In the genomic region with DNA sequence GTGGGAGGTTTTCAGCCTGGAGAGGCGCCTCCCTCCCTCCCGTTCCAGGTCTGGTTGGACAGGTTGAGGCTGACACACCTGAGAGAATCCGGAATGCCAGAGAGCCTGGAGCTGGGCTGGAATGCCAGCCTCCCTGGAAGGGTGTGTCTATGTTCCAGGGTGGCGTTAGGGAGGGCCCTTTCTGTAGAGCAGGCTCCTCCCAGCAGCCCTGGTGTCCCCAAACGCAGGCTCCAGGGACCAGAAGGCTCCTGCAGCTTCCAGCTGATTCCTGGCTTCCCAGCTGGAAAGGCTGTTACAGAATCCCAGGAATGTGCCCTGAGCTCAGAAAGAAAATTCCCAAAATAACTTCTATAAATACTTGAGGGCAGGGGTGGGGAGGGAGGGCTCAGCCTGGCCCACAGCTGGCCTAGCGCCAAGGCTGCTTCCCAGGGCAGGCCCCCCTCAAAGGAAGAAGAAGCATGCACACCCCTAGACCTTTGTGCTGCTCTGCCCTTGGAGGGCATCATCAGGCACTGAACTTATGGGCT, we compare ENCODE assay signal across 1 cellular context.
TF ChIP-seq lines count a peak whose summit lies in the region.

No MANE protein-coding gene starts in this region.

TF ChIP-seq in SK-N-SH treated with all-trans-retinoic acid at 6 μM for 48 hours, 23 proteins besides CTCF, POLR2A, EP300 and RAD21 (continued from another document):
- peak; percentile 5; the same call in 1 of the 2 replicates for TF ChIP-seq ZFP30 (CRISPR knock-in tag; IDR thresholded peaks at IDR 0.05)
- 0 out of 2 replicates have a peak, but pooled peaks have one; percentile 25 for TF ChIP-seq TCF4 (CRISPR knock-in tag; IDR thresholded peaks at IDR 0.05; ENCODE audit: borderline replicate concordance)
